ENCODE assay signal across 9 cellular contexts in genomic region chr19:3670258-3670795, GRCh38. TPM values are rescaled to one million over a fixed set of nuclear protein-coding genes. Genes with fewer than 3 reads are reported as not detected.
A peak's percentile ranks its signal among the peaks of the same experiment; 100 is the strongest.
DNase-seq lines count a peak whose midpoint lies in the region; ATAC-seq and TF ChIP-seq lines count a peak whose summit lies in the region.
"Had no signal": no experiment of that assay in that cellular context is flagged by ENCODE, and none has a peak within 500 bp of the region (broad histone marks: within the 10 kb centered on the region; RNA-seq: fewer than 3 reads in every experiment).

No MANE protein-coding gene starts in this region.

- peak overlapping the region; percentile 77; the same call in 1 of the 2 replicates for H3K27ac Mint-ChIP-seq in GM23338
- H3K27ac Mint-ChIP-seq in chondrocyte (ENCODE audit: unreplicated experiment), result peak overlapping the region; percentile 98
- H3K27ac Mint-ChIP-seq in stimulated activated naive B cell treated with anti-CD40 and anti-IgM and Interleukin-4, amounts not matched to agents 10 μg/mL and 1 μg/mL and 100 μg/mL, for 72 hours, result no peak overlapping the region

- 0 out of 2 replicates have a peak overlapping the region, but pooled peaks have one; percentile 66 for H3K27ac ChIP-seq in GM23338 (ENCODE audit: low read depth)

- H3K36me3 ChIP-seq in GM23338 (ENCODE audit: insufficient read depth), result no peaks in the 10 kb centered on the region

- no peak overlapping the region for H3K4me3 ChIP-seq in GM23338

- peaks cover 22% of the 10 kb centered on the region for H3K4me1 Mint-ChIP-seq in GM23338
- H3K4me1 Mint-ChIP-seq in chondrocyte (ENCODE audit: low read depth), result peaks cover 57% of the 10 kb centered on the region
- peaks cover 39 to 45% of the 10 kb centered on the region in 2 donors for H3K4me1 Mint-ChIP-seq in stimulated activated naive B cell treated with anti-CD40 and anti-IgM and Interleukin-4, amounts not matched to agents 10 μg/mL and 1 μg/mL and 100 μg/mL, for 72 hours

- H3K79me2 ChIP-seq in GM23338 (replicated peaks; ENCODE audit: insufficient read depth), result 0 out of 2 replicates have a peak, but pooled peaks cover 6% of the 10 kb centered on the region

- H3K27me3 Mint-ChIP-seq in GM23338 (ENCODE audit: insufficient read depth, low read depth, poor library complexity) (peaks cover 9% of the 10 kb centered on the region), chondrocyte (ENCODE audit: low read depth) (no peaks in the 10 kb centered on the region)
- H3K27me3 Mint-ChIP-seq in stimulated activated naive B cell treated with anti-CD40 and anti-IgM and Interleukin-4, amounts not matched to agents 10 μg/mL and 1 μg/mL and 100 μg/mL, for 72 hours, result peaks cover 0 to 6% of the 10 kb centered on the region in 2 donors

- H2AFZ ChIP-seq in GM23338, result no peak overlapping the region

- H3K4me3 Mint-ChIP-seq in GM23338, result no peak overlapping the region
- peak overlapping the region; percentile 66 for H3K4me3 Mint-ChIP-seq in chondrocyte (ENCODE audit: unreplicated experiment)
- H3K4me3 Mint-ChIP-seq in stimulated activated naive B cell treated with anti-CD40 and anti-IgM and Interleukin-4, amounts not matched to agents 10 μg/mL and 1 μg/mL and 100 μg/mL, for 72 hours, result peak overlapping the region; percentile 82

- H3K36me3 Mint-ChIP-seq in GM23338 (ENCODE audit: low read depth) (peaks cover 8% of the 10 kb centered on the region; the same call in 1 of the 3 replicates), chondrocyte (ENCODE audit: low read depth) (peaks cover 2% of the 10 kb centered on the region)
- peaks cover 12 to 36% of the 10 kb centered on the region in 2 donors for H3K36me3 Mint-ChIP-seq in stimulated activated naive B cell treated with anti-CD40 and anti-IgM and Interleukin-4, amounts not matched to agents 10 μg/mL and 1 μg/mL and 100 μg/mL, for 72 hours

- H3K4me1 ChIP-seq in GM23338 (ENCODE audit: insufficient read depth), result peaks cover 6% of the 10 kb centered on the region; the same call in 1 of the 2 replicates

- H3K4me2 ChIP-seq in GM23338, result no peak overlapping the region

- H3K9me3 Mint-ChIP-seq in GM23338 (no peaks in the 10 kb centered on the region), chondrocyte (ENCODE audit: low read depth) (no peaks in the 10 kb centered on the region)
- H3K9me3 Mint-ChIP-seq in stimulated activated naive B cell treated with anti-CD40 and anti-IgM and Interleukin-4, amounts not matched to agents 10 μg/mL and 1 μg/mL and 100 μg/mL, for 72 hours, result no peaks in the 10 kb centered on the region

- H3F3A ChIP-seq in GM23338 (replicated peaks; ENCODE audit: low read depth), result no peaks in the 10 kb centered on the region

- TF ChIP-seq CTCF in GM23338 (conservative IDR thresholded peaks at IDR 0.05; ENCODE audit: low read depth in 2 of 2) (no peak), chondrocyte (IDR thresholded peaks at IDR 0.05) (no peak)

- peaks cover 3% of the 10 kb centered on the region; the same call in 1 of the 2 replicates for H4K20me1 ChIP-seq in GM23338 (replicated peaks; ENCODE audit: insufficient read depth)

- H3K27me3 ChIP-seq in GM23338 (ENCODE audit: insufficient read depth), result no peaks in the 10 kb centered on the region

- H3K9me2 ChIP-seq in GM23338 (ENCODE audit: insufficient read depth), result no peaks in the 10 kb centered on the region

- ATAC-seq in GM23338 (no peak), GM18907 (IDR thresholded peaks at IDR 0.05; ENCODE audit: unreplicated experiment) (no peak), HG03159 (IDR thresholded peaks at IDR 0.05; ENCODE audit: unreplicated experiment) (no peak), HG02798 (IDR thresholded peaks at IDR 0.05; ENCODE audit: poor library complexity, unreplicated experiment) (no peak)
- no peak for ATAC-seq in stimulated activated naive B cell treated with anti-CD40 and anti-IgM and Interleukin-4, amounts not matched to agents 10 μg/mL and 1 μg/mL and 100 μg/mL, for 72 hours (replicated peaks)

- DNase-seq in GM23338 (ENCODE audit: low spot score), result no peak
- DNase-seq in chondrocyte (ENCODE audit: low spot score), result no peak
- peak; percentile 69 for DNase-seq in left kidney (ENCODE audit: low read depth, low spot score)
- no peak for DNase-seq in stimulated activated naive B cell treated with anti-CD40 and anti-IgM and Interleukin-4, amounts not matched to agents 10 μg/mL and 1 μg/mL and 100 μg/mL, for 72 hours
- DNase-seq in NCI-H2081 (lab: John Stamatoyannopoulos, UW), result no peak
- DNase-seq: NCI-H1694 treated with DMSO at 0.1 percent for 48 hours had no signal

TF ChIP-seq in GM23338, 12 proteins besides CTCF, POLR2A, EP300 and RAD21:
- TF ChIP-seq EZH2 (IDR thresholded peaks at IDR 0.05; ENCODE audit: low read depth, unreplicated experiment) (no peak), CREB1 (CRISPR knock-in tag; IDR thresholded peaks at IDR 0.05; ENCODE audit: low read depth) (peak; percentile 49; the same call in 1 of the 2 replicates)

RNA-seq across cellular contexts. Expression of gene PIP5K1C, which starts 29.9 kb away (rescaled TPM):
- total RNA-seq in GM23338 (2014; rRNA removed; shearing (Covaris generic)), result 35.2 and 46.7 TPM in 2 replicates
- 11.8 and 13.5 TPM in 2 replicates for polyA plus RNA-seq in GM23338 (2016; fragmentation: Nextera tagmentation; extraction: Ambion mirVana)
- 81.0 to 98.4 TPM (median 85.5 TPM) in 3 replicates for total RNA-seq in chondrocyte

RNA-seq across cellular contexts. Expression of gene TJP3, which starts 37.9 kb away (rescaled TPM):
- total RNA-seq in GM23338 (2014; rRNA removed; shearing (Covaris generic)), result 19.8 and 23.9 TPM in 2 replicates
- 14.1 and 18.2 TPM in 2 replicates for polyA plus RNA-seq in GM23338 (2016; fragmentation: Nextera tagmentation; extraction: Ambion mirVana)
- total RNA-seq in chondrocyte, result not detected in 3 replicates

RNA-seq across cellular contexts. Expression of gene CACTIN, which starts 43.7 kb away (rescaled TPM):
- total RNA-seq in GM23338 (2014; rRNA removed; shearing (Covaris generic)), result 47.4 and 47.7 TPM in 2 replicates
- polyA plus RNA-seq in GM23338 (2016; fragmentation: Nextera tagmentation; extraction: Ambion mirVana), result 14.3 and 16.9 TPM in 2 replicates
- total RNA-seq in chondrocyte, result 18.6 to 22.0 TPM (median 19.5 TPM) in 3 replicates

Comparison
In these comparisons a context has a peak if more than half of its experiments do, and no peak if none do; other contexts are left out.
1. RNA of gene TJP3, which starts 37.9 kb away (total RNA-seq): 19.8 to 23.9 TPM in GM23338; not detected in chondrocyte; every median in the first group is over 10 times any median in the second.